16 cellular contexts compared by ENCODE assay signal in the genomic region with DNA sequence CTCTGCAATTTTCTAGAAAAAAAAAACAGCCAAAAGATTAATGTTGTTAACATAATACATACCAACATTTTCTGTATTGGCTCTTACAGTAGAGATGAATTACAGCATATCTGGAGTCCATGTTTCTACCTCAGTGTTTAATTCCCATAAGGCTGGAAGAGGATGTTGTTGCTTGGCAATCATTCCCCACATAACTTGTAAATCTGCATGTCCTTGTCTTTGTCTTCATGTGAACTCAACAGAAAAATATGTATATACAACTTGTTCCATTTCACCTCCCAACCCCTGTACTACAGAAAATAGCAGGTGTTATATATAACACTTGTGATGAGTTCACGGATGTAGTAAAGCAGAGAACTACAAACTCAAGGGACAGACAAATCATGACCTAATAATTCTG.
"Had no signal": no experiment of that assay in that cellular context is flagged by ENCODE, and none has a peak within 500 bp of the region (broad histone marks: within the 10 kb centered on the region; RNA-seq: fewer than 3 reads in every experiment).

No MANE protein-coding gene starts in this region.

- H3K27me3 ChIP-seq: adrenal gland, dorsolateral prefrontal cortex had no signal

- H3K27ac ChIP-seq: adrenal gland, dorsolateral prefrontal cortex, thoracic aorta had no signal

- H3K4me3 ChIP-seq: adrenal gland, dorsolateral prefrontal cortex, lung, thoracic aorta had no signal

- DNase-seq: activated CD4-positive, alpha-beta T cell treated with anti-CD3 and anti-CD28 coated beads for 36 hours; activated CD4-positive, alpha-beta T cell treated with anti-CD3 and anti-CD28 coated beads, Interleukin-2, amount 50 U/mL, for 48 hours; activated gamma-delta T cell treated with Interleukin-2 at 50 U/mL for 16 hours; adrenal gland; caudate nucleus; dorsolateral prefrontal cortex; endodermal cell; erythroblast; left colon; retina; stimulated activated naive B cell treated with anti-CD40 and anti-IgM and Interleukin-4, amounts not matched to agents 10 μg/mL and 1 μg/mL and 100 μg/mL, for 72 hours had no signal

- FAIRE-seq: astrocyte, colon had no signal

- H3K36me3 ChIP-seq: adrenal gland, thoracic aorta had no signal

- ATAC-seq: activated CD4-positive, alpha-beta T cell treated with anti-CD3 and anti-CD28 coated beads for 36 hours; activated naive CD4-positive, alpha-beta T cell treated with anti-CD3 and anti-CD28 coated beads, Interleukin-2, amount 50 U/mL, for 72 hours; left colon; stimulated activated naive B cell treated with anti-CD40 and anti-IgM and Interleukin-4, amounts not matched to agents 10 μg/mL and 1 μg/mL and 100 μg/mL, for 72 hours had no signal

- H3K4me1 ChIP-seq: adrenal gland had no signal

- H3K9me3 ChIP-seq: adrenal gland had no signal
